In the genomic region with DNA sequence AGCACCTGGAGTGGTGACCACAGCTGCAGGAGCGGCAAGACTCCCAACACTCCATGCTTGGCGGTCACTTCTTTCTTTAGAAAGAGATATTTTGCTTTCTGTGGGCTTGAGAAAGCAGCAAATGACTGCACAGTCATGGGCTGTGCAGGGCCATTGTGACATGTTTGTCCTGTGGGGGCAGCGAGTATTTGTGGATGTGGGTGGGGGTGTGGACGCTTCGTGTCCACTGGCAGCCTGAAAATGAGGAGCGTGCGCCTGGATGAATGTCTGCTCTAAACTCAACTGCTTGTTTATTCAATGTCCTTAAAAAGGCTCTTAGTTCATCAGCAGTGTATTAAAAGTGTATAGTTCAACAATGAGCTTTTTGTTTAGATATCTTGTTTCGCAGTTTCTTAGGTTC, we compare ENCODE assay signal across 18 cellular contexts.
DNase-seq lines count a peak whose midpoint lies in the region; ATAC-seq and TF ChIP-seq lines count a peak whose summit lies in the region.
"Had no signal": no experiment of that assay in that cellular context is flagged by ENCODE, and none has a peak within 500 bp of the region (broad histone marks: within the 10 kb centered on the region; RNA-seq: fewer than 3 reads in every experiment).

No MANE protein-coding gene starts in this region.

- H3K27ac ChIP-seq in testis, result no peak overlapping the region
- H3K27ac ChIP-seq: psoas muscle, SK-N-MC had no signal

- ATAC-seq in left ventricle myocardium superior (peak; percentile 6), GM21723 (IDR thresholded peaks at IDR 0.05; ENCODE audit: unreplicated experiment) (no peak), HG02623 (IDR thresholded peaks at IDR 0.05; ENCODE audit: unreplicated experiment) (no peak)
- ATAC-seq: naive thymus-derived CD4-positive, alpha-beta T cell; stimulated activated naive CD8-positive, alpha-beta T cell treated with anti-CD3 and anti-CD28 coated beads, Interleukin-15, Interleukin-2, amounts not matched to agents 100 U/mL and 50 U/mL, for 24 hours had no signal

- no peaks in the 10 kb centered on the region for H3K27me3 ChIP-seq in testis

- H3K4me3 Mint-ChIP-seq in CD14-positive monocyte, result no peak overlapping the region
- no peak overlapping the region for H3K4me3 Mint-ChIP-seq in nephron
- H3K4me3 Mint-ChIP-seq: naive thymus-derived CD4-positive, alpha-beta T cell had no signal

- H3K4me1 Mint-ChIP-seq in CD14-positive monocyte (no peaks in the 10 kb centered on the region), nephron (peaks cover 28% of the 10 kb centered on the region)
- H3K4me1 Mint-ChIP-seq: naive thymus-derived CD4-positive, alpha-beta T cell had no signal

- no peaks in the 10 kb centered on the region for H3K36me3 Mint-ChIP-seq in CD14-positive monocyte
- H3K36me3 Mint-ChIP-seq in nephron (ENCODE audit: low read depth), result no peaks in the 10 kb centered on the region
- H3K36me3 Mint-ChIP-seq: naive thymus-derived CD4-positive, alpha-beta T cell had no signal

- H3K27ac Mint-ChIP-seq in CD14-positive monocyte (no peak overlapping the region), nephron (peak overlapping the region; percentile 3 to 41 (median 40))
- H3K27ac Mint-ChIP-seq: naive thymus-derived CD4-positive, alpha-beta T cell had no signal

- intact Hi-C loops in CD14-positive monocyte (cut with micrococcal nuclease), result no loop called here
- intact Hi-C loops in left ventricle myocardium superior (cut with micrococcal nuclease), result loop anchor here (5.0 kb wide), 1 partner anchor 1358 kb away; no protein-coding TSS in a partner anchor
- intact Hi-C loops in testis (cut with DNase I; ENCODE audit: low total_unique reads), result no loop called here

- no peak for TF ChIP-seq CTCF in CD14-positive monocyte (IDR thresholded peaks at IDR 0.05)
- TF ChIP-seq CTCF in nephron (IDR thresholded peaks at IDR 0.05; ENCODE audit: unreplicated experiment in 3 of 3), result no peak
- TF ChIP-seq CTCF in testis (IDR thresholded peaks at IDR 0.05), result no peak

- WGBS in testis, 2 donors, result 66 to 81% methylated on average over 8 of the region's 8 CpGs

- H3K4me3 ChIP-seq in testis, result no peak overlapping the region
- H3K4me3 ChIP-seq: psoas muscle, SK-N-MC had no signal

- DNase-seq in CD14-positive monocyte (ENCODE audit: low spot score) (peak; percentile 22), NCI-H2029 (lab: John Stamatoyannopoulos, UW) (peak; percentile 26), left ventricle myocardium superior (no peak), NCI-H128 (lab: John Stamatoyannopoulos, UW; ENCODE audit: unreplicated experiment) (no peak), testis (no peak)
- DNase-seq: activated gamma-delta T cell treated with Interleukin-2 at 50 U/mL for 16 hours; C1 segment of cervical spinal cord; DND-41; MM.1S; naive thymus-derived CD4-positive, alpha-beta T cell; NCI-H1694 treated with DMSO at 0.1 percent for 48 hours; psoas muscle; stimulated activated naive CD8-positive, alpha-beta T cell treated with anti-CD3 and anti-CD28 coated beads, Interleukin-15, Interleukin-2, amounts not matched to agents 100 U/mL and 50 U/mL, for 24 hours; T1000 had no signal

- H3K9me3 ChIP-seq in testis, result no peaks in the 10 kb centered on the region
- H3K9me3 ChIP-seq: psoas muscle had no signal

- peaks cover 8% of the 10 kb centered on the region for H3K4me1 ChIP-seq in testis

- no peak for TF ChIP-seq POLR2A in testis (IDR thresholded peaks at IDR 0.05)

- no peaks in the 10 kb centered on the region for H3K36me3 ChIP-seq in testis (ENCODE audit: low read depth, missing control alignments)

- H3K9me3 Mint-ChIP-seq in CD14-positive monocyte (peaks cover 0 to 5% (median 0%) of the 10 kb centered on the region in 7 donors), nephron (no peaks in the 10 kb centered on the region)
- H3K9me3 Mint-ChIP-seq: naive thymus-derived CD4-positive, alpha-beta T cell had no signal

- H3K27me3 Mint-ChIP-seq in CD14-positive monocyte (ENCODE audit: low read depth in 3 of 3) (peaks cover 3 to 5% (median 4%) of the 10 kb centered on the region in 3 donors), nephron (ENCODE audit: low read depth) (peaks cover 25% of the 10 kb centered on the region)

Comparison
In these comparisons a context has a peak if more than half of its experiments do, and no peak if none do; other contexts are left out.
1. DNase-seq: peak in CD14-positive monocyte (single experiment) and NCI-H2029 (single experiment); none in left ventricle myocardium superior (single experiment), NCI-H128 (single experiment) and testis (single experiment).
2. H3K27ac Mint-ChIP-seq: peak in nephron (3 of 3); none in CD14-positive monocyte (0 of 7).